22 cellular contexts compared by ENCODE assay signal in genomic region chr2:195945056-195945455, GRCh38.
DNase-seq lines count a peak whose midpoint lies in the region; ATAC-seq, FAIRE-seq and TF ChIP-seq lines count a peak whose summit lies in the region.
"Had no signal": no experiment of that assay in that cellular context is flagged by ENCODE, and none has a peak within 500 bp of the region (broad histone marks: within the 10 kb centered on the region; RNA-seq: fewer than 3 reads in every experiment).

No MANE protein-coding gene starts in this region.

- H3K36me3 Mint-ChIP-seq in immature natural killer cell: no peaks in the 10 kb centered on the region
- H3K36me3 Mint-ChIP-seq: CD4-positive, CD25-positive, alpha-beta regulatory T cell; CD8-positive, alpha-beta T cell had no signal

- peaks cover 0 to 2% (median 1%) of the 10 kb centered on the region in 3 donors for H3K27me3 Mint-ChIP-seq in immature natural killer cell (ENCODE audit: low read depth in 3 of 3)
- H3K27me3 Mint-ChIP-seq: B cell; CD4-positive, CD25-positive, alpha-beta regulatory T cell had no signal

- no peak overlapping the region for H3K23ac ChIP-seq in IMR-90 (ENCODE audit: low read depth, low read length)

- no peak overlapping the region for H3K27ac Mint-ChIP-seq in immature natural killer cell
- H3K27ac Mint-ChIP-seq: B cell; CD4-positive, CD25-positive, alpha-beta regulatory T cell; CD8-positive, alpha-beta T cell; GM23338; H9 had no signal

- CTCF ChIA-PET in IMR-90 (lab: Yijun Ruan, JAX): interaction anchor here (0.6 kb wide), 1 partner anchor 122 kb away, joined by 3 read pairs; no protein-coding TSS in a partner anchor

- H4K8ac ChIP-seq in IMR-90 (ENCODE audit: low read depth in 2 of 2, low read length in 2 of 2): no peak overlapping the region

- intact Hi-C loops in IMR-90 (cut with micrococcal nuclease): loop anchor here (10.0 kb wide), 1 partner anchor 120 kb away; the partner anchor contains the start of gene DNAH7

- no peak overlapping the region for H3K14ac ChIP-seq in IMR-90 (replicated peaks; ENCODE audit: low read depth, low read length)

- no peak overlapping the region for H2AK5ac ChIP-seq in IMR-90 (ENCODE audit: low read depth, low read length)

- no peak overlapping the region for H2AFZ ChIP-seq in IMR-90 (replicated peaks; ENCODE audit: low read length, poor library complexity)
- H2AFZ ChIP-seq: GM23338 had no signal

- DNase-seq in IMR-90 (no peak), epithelial cell of esophagus (ENCODE audit: low read depth) (peak; percentile 55), fibroblast of peridontal ligament (ENCODE audit: extremely low read depth) (peak; percentile 15), immature natural killer cell (no peak), NCI-H187 treated with DMSO at 0.1 percent for 48 hours (lab: John Stamatoyannopoulos, UW) (no peak), D721Med (ENCODE audit: insufficient read length, low spot score) (no peak)
- DNase-seq: Caco-2; CD4-positive, CD25-positive, alpha-beta regulatory T cell; CD8-positive, alpha-beta T cell; DMS 273 treated with DMSO at 0.1 percent for 48 hours; DMS79; EL; GDM1; H9 had no signal

- H3K4me1 Mint-ChIP-seq in immature natural killer cell: no peaks in the 10 kb centered on the region
- H3K4me1 Mint-ChIP-seq: CD4-positive, CD25-positive, alpha-beta regulatory T cell; GM23338; H9 had no signal

- H2BK120ac ChIP-seq in IMR-90 (ENCODE audit: low read depth, low read length): no peak overlapping the region

- no peak overlapping the region for H3K4me3 Mint-ChIP-seq in immature natural killer cell
- H3K4me3 Mint-ChIP-seq: B cell; CD4-positive, CD25-positive, alpha-beta regulatory T cell; CD8-positive, alpha-beta T cell; GM23338; H9 had no signal

- H3K4me1 ChIP-seq in IMR-90 (ENCODE audit: control insufficient read depth, insufficient read depth, low read length): no peaks in the 10 kb centered on the region
- H3K4me1 ChIP-seq: BLaER1, Caco-2 had no signal

- no peak overlapping the region for H4K91ac ChIP-seq in IMR-90 (ENCODE audit: insufficient read depth, low read depth, low read length)

- no peak overlapping the region for H3K27ac ChIP-seq in IMR-90 (ENCODE audit: insufficient read depth, low read length)
- H3K27ac ChIP-seq: 22Rv1, BLaER1, C4-2B had no signal

- TF ChIP-seq RAD21 in IMR-90 (IDR thresholded peaks at IDR 0.05; ENCODE audit: low read length): no peak

- H3K9me3 ChIP-seq in IMR-90 (ENCODE audit: control insufficient read depth, insufficient read depth, low read length): no peaks in the 10 kb centered on the region
- H3K9me3 ChIP-seq: Caco-2 had no signal

- no peaks in the 10 kb centered on the region for H3K9me1 ChIP-seq in IMR-90 (ENCODE audit: insufficient read depth, low read length)

- H2AK9ac ChIP-seq in IMR-90 (replicated peaks; ENCODE audit: low read depth, low read length, poor library complexity): no peak overlapping the region

- no peak overlapping the region for H3K4ac ChIP-seq in IMR-90 (ENCODE audit: low read depth, low read length)

- peak; percentile 27; the same call in 1 of the 2 replicates for ATAC-seq in IMR-90 (ENCODE audit: low read depth)
- ATAC-seq: CD8-positive, alpha-beta T cell; GM12878; GM23338; HCT116 had no signal

- no peak overlapping the region for H4K5ac ChIP-seq in IMR-90 (ENCODE audit: low read depth, low read length)

- no peak overlapping the region for H3K4me3 ChIP-seq in IMR-90 (ENCODE audit: insufficient read depth, low read depth, low read length)
- no peak overlapping the region for H3K4me3 ChIP-seq in epithelial cell of esophagus (ENCODE audit: low read length)
- H3K4me3 ChIP-seq: BLaER1, GM12878, GM23338 had no signal

- no peak for FAIRE-seq in D721Med (lab: Jason Lieb, UNC)
- FAIRE-seq: A204.1, GM12878 had no signal

- peaks cover 0 to 6% (median 0%) of the 10 kb centered on the region in 6 donors for H3K9me3 Mint-ChIP-seq in immature natural killer cell

- no peak for TF ChIP-seq POLR2A in IMR-90 (IDR thresholded peaks at IDR 0.05; ENCODE audit: low read depth, low read length)

- H2BK20ac ChIP-seq in IMR-90 (ENCODE audit: low read depth, low read length): no peak overlapping the region

- BruUV-seq in IMR-90 (replicated peaks; lab: Mats Ljungman, UMichigan): no TSS peak

- no peaks in the 10 kb centered on the region for H3K79me1 ChIP-seq in IMR-90 (ENCODE audit: low read depth in 1 of 2, low read length in 2 of 2)

- no peaks in the 10 kb centered on the region for H4K20me1 ChIP-seq in IMR-90 (ENCODE audit: insufficient read depth, low read length)
- H4K20me1 ChIP-seq: BLaER1 had no signal

- POLR2A ChIA-PET in IMR-90 (lab: Charles Lee; ENCODE audit: unreplicated experiment): no interaction called here

- no peak overlapping the region for H3K56ac ChIP-seq in IMR-90 (ENCODE audit: extremely low read depth, insufficient read depth, low read length)

- H2BK5ac ChIP-seq in IMR-90 (ENCODE audit: low read depth, low read length, poor library complexity, severe bottlenecking): no peak overlapping the region

- no peak overlapping the region for H3K4me2 ChIP-seq in IMR-90 (ENCODE audit: low read depth, low read length)
- H3K4me2 ChIP-seq: BLaER1, GM23338 had no signal

- H3K27me3 ChIP-seq in IMR-90 (ENCODE audit: control insufficient read depth, insufficient read depth, low read length): no peaks in the 10 kb centered on the region; the same call in 1 of the 2 replicates
- H3K27me3 ChIP-seq: BLaER1 had no signal

- dilution Hi-C loops in IMR-90 (cut with HindIII; ENCODE audit: low sequenced_read_pairs, unreplicated experiment): no loop called here

- H3K18ac ChIP-seq in IMR-90 (ENCODE audit: low read depth, low read length): no peak overlapping the region

- in situ Hi-C loops in IMR-90 (cut with MboI; ENCODE audit: low sequenced_read_pairs): no loop called here

- TF ChIP-seq CTCF in IMR-90 (conservative IDR thresholded peaks at IDR 0.05; ENCODE audit: low read depth, low read length) (no peak), epithelial cell of esophagus (IDR thresholded peaks at IDR 0.05; ENCODE audit: insufficient read depth, low read depth, low read length, missing control alignments) (no peak), D721Med (IDR thresholded peaks at IDR 0.05; ENCODE audit: insufficient read depth, missing control alignments) (no peak)

- H3K36me3 ChIP-seq in IMR-90 (ENCODE audit: control insufficient read depth, insufficient read depth, low read length): no peaks in the 10 kb centered on the region
- H3K36me3 ChIP-seq: BLaER1 had no signal

- H2BK15ac ChIP-seq in IMR-90 (ENCODE audit: low read depth, low read length): no peak overlapping the region

- no peak overlapping the region for H3K9ac ChIP-seq in IMR-90 (ENCODE audit: low read depth, low read length)
- H3K9ac ChIP-seq: BLaER1 had no signal

TF ChIP-seq in IMR-90, 13 proteins besides CTCF, POLR2A, EP300 and RAD21:
- no peak for TF ChIP-seq RCOR1 (IDR thresholded peaks at IDR 0.05; ENCODE audit: insufficient replicate concordance, low read length)
- TF ChIP-seq FOS (IDR thresholded peaks at IDR 0.05; ENCODE audit: low read depth, low read length): no peak
- TF ChIP-seq BHLHE40 (IDR thresholded peaks at IDR 0.05; ENCODE audit: low read depth, low read length): no peak
- no peak for TF ChIP-seq MAZ (IDR thresholded peaks at IDR 0.05; ENCODE audit: borderline replicate concordance, low read depth, low read length)
- no peak for TF ChIP-seq USF2 (IDR thresholded peaks at IDR 0.05; ENCODE audit: low read depth, low read length)
- no peak for TF ChIP-seq CHD1 (IDR thresholded peaks at IDR 0.05; ENCODE audit: low read depth, low read length)
- no peak for TF ChIP-seq MAFK (IDR thresholded peaks at IDR 0.05; ENCODE audit: low read depth, low read length)
- no peak for TF ChIP-seq SMC3 (IDR thresholded peaks at IDR 0.05; ENCODE audit: low read depth, low read length)
- no peak for TF ChIP-seq CEBPB (IDR thresholded peaks at IDR 0.05; ENCODE audit: low read depth, low read length)
- no peak for TF ChIP-seq RFX5 (IDR thresholded peaks at IDR 0.05; ENCODE audit: low read depth, low read length)
- no peak for TF ChIP-seq ELK1 (IDR thresholded peaks at IDR 0.05; ENCODE audit: borderline replicate concordance, low read depth, low read length)
- no peak for TF ChIP-seq MXI1 (IDR thresholded peaks at IDR 0.05; ENCODE audit: borderline replicate concordance, low read depth, low read length)

Comparison
In these comparisons a context has a peak if more than half of its experiments do, and no peak if none do; other contexts are left out.
1. DNase-seq: peak in epithelial cell of esophagus (single experiment) and fibroblast of peridontal ligament (single experiment); none in IMR-90 (single experiment), immature natural killer cell (0 of 3), NCI-H187 treated with DMSO at 0.1 percent for 48 hours (single experiment) and D721Med (single experiment).